ENCODE assay signal across 12 cellular contexts in the genomic region with DNA sequence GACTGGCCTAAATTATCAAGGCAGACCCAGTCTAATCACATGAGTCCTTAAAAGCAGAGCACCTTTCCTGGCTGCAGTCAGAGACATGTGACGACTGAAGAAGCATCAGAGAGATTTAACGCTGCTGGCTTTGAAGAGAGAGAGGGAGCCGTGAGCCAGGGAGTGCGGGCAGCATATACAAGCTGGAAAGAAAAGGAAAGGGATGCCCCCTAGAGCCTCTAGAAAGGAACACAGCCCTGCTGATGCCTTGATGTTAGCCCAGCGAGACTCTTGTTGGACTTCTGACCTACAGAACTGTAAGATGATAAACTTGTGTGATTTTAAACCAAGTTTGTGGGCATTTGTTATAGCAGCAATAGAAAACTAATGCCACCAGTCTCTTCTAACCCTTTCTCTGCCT. TPM values are rescaled to one million over a fixed set of nuclear protein-coding genes. Genes with fewer than 3 reads are reported as not detected.
DNase-seq lines count a peak whose midpoint lies in the region; ATAC-seq and TF ChIP-seq lines count a peak whose summit lies in the region.
"Had no signal": no experiment of that assay in that cellular context is flagged by ENCODE, and none has a peak within 500 bp of the region (broad histone marks: within the 10 kb centered on the region; RNA-seq: fewer than 3 reads in every experiment).

No MANE protein-coding gene starts in this region.

- peak; percentile 51 for TF ChIP-seq CTCF in BE2C (IDR thresholded peaks at IDR 0.05; ENCODE audit: low read depth, low read length)
- TF ChIP-seq CTCF in GM13977 (IDR thresholded peaks at IDR 0.05; ENCODE audit: extremely low read depth, insufficient read depth, missing control alignments): peak; percentile 33
- TF ChIP-seq CTCF in PC-9 (conservative IDR thresholded peaks at IDR 0.05): peak; percentile 57
- peak; percentile 24 for TF ChIP-seq CTCF in fibroblast of mammary gland (conservative IDR thresholded peaks at IDR 0.05; ENCODE audit: control insufficient read depth, insufficient read depth, low read depth, low read length)

- H3K9me3 ChIP-seq in BE2C (no peaks in the 10 kb centered on the region), PC-9 (ENCODE audit: insufficient read depth, low read depth) (no peaks in the 10 kb centered on the region), neuronal stem cell (replicated peaks in 1 of 2; ENCODE audit: control insufficient read depth in 2 of 2, insufficient read depth in 1 of 2, low read depth in 1 of 2, low read length in 2 of 2) (peaks cover 0 to 1% of the 10 kb centered on the region in 2 donors)
- H3K9me3 ChIP-seq: right lobe of liver had no signal

- no peak overlapping the region for H3K27ac Mint-ChIP-seq in activated T-cell treated with anti-CD3 and anti-CD28 coated beads, Interleukin-2, amount 50 U/mL, for 72 hours
- H3K27ac Mint-ChIP-seq: activated T-helper 2 cell treated with anti-CD3 and anti-CD28 coated beads, Interferon-gamma antibody, Interleukin-2, Interleukin-4, amounts not matched to agents 10 μg/mL and 5 μg/mL and 100 μg/mL, durations not matched to agents 14 hours and 24 hours and 36 hours had no signal

- H3K9me2 ChIP-seq in PC-9 (ENCODE audit: insufficient read depth): no peaks in the 10 kb centered on the region

- no peak overlapping the region for H3K4ac ChIP-seq in neuronal stem cell (ENCODE audit: low read length)

- no peak overlapping the region for H3K18ac ChIP-seq in neuronal stem cell (ENCODE audit: low read length)

- no peak overlapping the region for H3K14ac ChIP-seq in neuronal stem cell (ENCODE audit: low read length)

- H3K36me3 ChIP-seq in BE2C: peaks cover 6% of the 10 kb centered on the region
- H3K36me3 ChIP-seq in PC-9 (ENCODE audit: low read depth): peaks cover 4% of the 10 kb centered on the region; the same call in 1 of the 2 replicates
- peaks cover 2 to 36% of the 10 kb centered on the region in 2 donors for H3K36me3 ChIP-seq in neuronal stem cell (replicated peaks in 1 of 2; ENCODE audit: control insufficient read depth in 2 of 2, insufficient read depth in 2 of 2, low read length in 2 of 2)

- H3K4me3 ChIP-seq in BE2C (ENCODE audit: low read depth, low read length) (no peak overlapping the region), PC-9 (no peak overlapping the region), fibroblast of mammary gland (ENCODE audit: control insufficient read depth, low read depth, low read length) (no peak overlapping the region), neuronal stem cell (ENCODE audit: low read length in 2 of 2) (no peak overlapping the region)
- H3K4me3 ChIP-seq: right lobe of liver had no signal

- H2AK5ac ChIP-seq in neuronal stem cell (ENCODE audit: low read depth, low read length): no peak overlapping the region

- H3K27ac ChIP-seq in PC-9 (no peak overlapping the region), neuronal stem cell (replicated peaks; ENCODE audit: low read length) (no peak overlapping the region)
- H3K27ac ChIP-seq: right lobe of liver had no signal

- H2BK15ac ChIP-seq in neuronal stem cell (ENCODE audit: low read length): no peak overlapping the region

- CTCF ChIA-PET in PC-9 (lab: Charles Lee): no interaction called here

- intact Hi-C loops in PC-9 (cut with micrococcal nuclease; ENCODE audit: unreplicated experiment): no loop called here

- no peaks in the 10 kb centered on the region for H3K4me1 Mint-ChIP-seq in activated T-cell treated with anti-CD3 and anti-CD28 coated beads, Interleukin-2, amount 50 U/mL, for 72 hours (ENCODE audit: low read depth)

- H4K8ac ChIP-seq in neuronal stem cell (ENCODE audit: low read depth, low read length): no peak overlapping the region

- H3K4me2 ChIP-seq in PC-9: no peak overlapping the region
- no peak overlapping the region for H3K4me2 ChIP-seq in neuronal stem cell (ENCODE audit: insufficient read depth, low read length, poor library complexity, severe bottlenecking)

- H3K4me1 ChIP-seq in BE2C (no peaks in the 10 kb centered on the region), PC-9 (replicated peaks; ENCODE audit: insufficient read depth) (no peaks in the 10 kb centered on the region), neuronal stem cell (ENCODE audit: control insufficient read depth in 2 of 2, insufficient read depth in 1 of 2, low read depth in 1 of 2, low read length in 2 of 2) (no peaks in the 10 kb centered on the region)
- H3K4me1 ChIP-seq: right lobe of liver had no signal

- no peaks in the 10 kb centered on the region for H3F3A ChIP-seq in PC-9 (ENCODE audit: insufficient read depth, low read depth)

- ATAC-seq in HG03135 (IDR thresholded peaks at IDR 0.05; ENCODE audit: unreplicated experiment): no peak
- no peak for ATAC-seq in activated T-cell treated with anti-CD3 and anti-CD28 coated beads, Interleukin-2, amount 50 U/mL, for 72 hours (replicated peaks in 1 of 2)

- BruUV-seq in PC-9 (replicated peaks; lab: Mats Ljungman, UMichigan): no TSS peak

- DNase-seq in BE2C (no peak), GM13977 (ENCODE audit: low spot score) (no peak), PC-9 (no peak), fibroblast of mammary gland (ENCODE audit: low read depth) (peak; percentile 17), neuronal stem cell (ENCODE audit: low spot score) (no peak), NCI-H226 (no peak)
- no peak for DNase-seq in activated T-cell treated with anti-CD3 and anti-CD28 coated beads, Interleukin-2, amount 50 U/mL, for 72 hours
- DNase-seq: DMS79 treated with DMSO at 0.1 percent for 48 hours, NCI-H187 treated with DMSO at 0.1 percent for 48 hours, right lobe of liver had no signal

- H3K27me3 ChIP-seq in BE2C: no peaks in the 10 kb centered on the region
- H3K27me3 ChIP-seq in PC-9 (ENCODE audit: insufficient read depth, low read depth): no peaks in the 10 kb centered on the region
- H3K27me3 ChIP-seq in neuronal stem cell (ENCODE audit: control insufficient read depth in 3 of 3, insufficient read depth in 3 of 3, low read depth in 1 of 3, low read length in 3 of 3): no peaks in the 10 kb centered on the region
- H3K27me3 ChIP-seq: right lobe of liver had no signal

- H3K36me3 Mint-ChIP-seq in activated T-cell treated with anti-CD3 and anti-CD28 coated beads, Interleukin-2, amount 50 U/mL, for 72 hours (ENCODE audit: insufficient read depth in 2 of 2): peaks cover 3 to 4% of the 10 kb centered on the region in 2 donors

- no peaks in the 10 kb centered on the region for H3K9me3 Mint-ChIP-seq in activated T-cell treated with anti-CD3 and anti-CD28 coated beads, Interleukin-2, amount 50 U/mL, for 72 hours
- H3K9me3 Mint-ChIP-seq: activated T-helper 2 cell treated with anti-CD3 and anti-CD28 coated beads, Interferon-gamma antibody, Interleukin-2, Interleukin-4, amounts not matched to agents 10 μg/mL and 5 μg/mL and 100 μg/mL, durations not matched to agents 14 hours and 24 hours and 36 hours had no signal

- H2BK12ac ChIP-seq in neuronal stem cell (ENCODE audit: low read length): no peak overlapping the region

- no peaks in the 10 kb centered on the region for H3K27me3 Mint-ChIP-seq in activated T-cell treated with anti-CD3 and anti-CD28 coated beads, Interleukin-2, amount 50 U/mL, for 72 hours (ENCODE audit: low read depth)

- no peak overlapping the region for H4K91ac ChIP-seq in neuronal stem cell (ENCODE audit: low read depth, low read length, poor library complexity)

- no peak overlapping the region for H2BK5ac ChIP-seq in neuronal stem cell (ENCODE audit: low read length)

- H3K4me3 Mint-ChIP-seq in activated T-cell treated with anti-CD3 and anti-CD28 coated beads, Interleukin-2, amount 50 U/mL, for 72 hours: no peak overlapping the region

- H2BK120ac ChIP-seq in neuronal stem cell (ENCODE audit: low read depth, low read length): no peak overlapping the region

- H3K23ac ChIP-seq in neuronal stem cell (ENCODE audit: low read depth, low read length, poor library complexity): no peak overlapping the region

- no peak overlapping the region for H3K9ac ChIP-seq in neuronal stem cell (ENCODE audit: low read depth, low read length, poor library complexity)

- H2AFZ ChIP-seq in PC-9: no peak overlapping the region
- no peak overlapping the region for H2AFZ ChIP-seq in neuronal stem cell (ENCODE audit: low read length)

- no peaks in the 10 kb centered on the region for H3K79me2 ChIP-seq in PC-9 (ENCODE audit: low read depth)

- in situ Hi-C loops in GM13977 (cut with MboI; ENCODE audit: low pct_unique_long_range_greater_than_20kb, low sequenced_read_pairs, unreplicated experiment): no loop called here

- WGBS in neuronal stem cell (ENCODE audit: extremely low coverage in 2 of 2, insufficient read length in 2 of 2, insufficient replicate concordance in 1 of 2), 2 donors: no CpG with 5 or more reads among the region's 5 CpGs

- POLR2A ChIA-PET in PC-9 (lab: Charles Lee; ENCODE audit: unreplicated experiment): no interaction called here

- no peaks in the 10 kb centered on the region for H4K20me1 ChIP-seq in PC-9 (ENCODE audit: insufficient read depth)

- no peaks in the 10 kb centered on the region for H3K79me1 ChIP-seq in neuronal stem cell (ENCODE audit: low read depth, low read length)

RNA-seq across cellular contexts. Expression of gene HEATR5B, which starts 58.1 kb away (rescaled TPM):
- 7.3 TPM for polyA plus RNA-seq in BE2C (2012; ENCODE audit: insufficient read depth, insufficient read length, low read depth)
- 10.4 and 13.0 TPM in 2 replicates for total RNA-seq in PC-9 (2021)
- 5.3 TPM for polyA plus RNA-seq in neuronal stem cell (2013, experiment 1 of 2)
- 4.8 TPM for polyA plus RNA-seq in neuronal stem cell (2013, experiment 2 of 2)
- 10 to 100 TPM; 12.4 to 14.8 TPM for total RNA-seq in activated T-cell treated with anti-CD3 and anti-CD28 coated beads, Interleukin-2, amount 50 U/mL, for 72 hours

RNA-seq across cellular contexts. Expression of gene GPATCH11, which starts 58.3 kb away (rescaled TPM):
- 9.0 TPM for polyA plus RNA-seq in BE2C (2012; ENCODE audit: insufficient read depth, insufficient read length, low read depth)
- total RNA-seq in PC-9 (2021): 4.1 and 5.5 TPM in 2 replicates
- polyA plus RNA-seq in neuronal stem cell (2013, experiment 1 of 2): 12.4 TPM
- polyA plus RNA-seq in neuronal stem cell (2013, experiment 2 of 2): 13.9 TPM
- total RNA-seq in activated T-cell treated with anti-CD3 and anti-CD28 coated beads, Interleukin-2, amount 50 U/mL, for 72 hours: 10 to 100 TPM; 12.3 to 12.4 TPM

RNA-seq across cellular contexts. Expression of gene STRN, which starts 59.7 kb away (rescaled TPM):
- 6.2 TPM for polyA plus RNA-seq in BE2C (2012; ENCODE audit: insufficient read depth, insufficient read length, low read depth)
- total RNA-seq in PC-9 (2021): 33.5 and 37.6 TPM in 2 replicates
- 6.6 TPM for polyA plus RNA-seq in neuronal stem cell (2013, experiment 1 of 2)
- 6.7 TPM for polyA plus RNA-seq in neuronal stem cell (2013, experiment 2 of 2)
- 10 to 100 TPM; 34.1 to 41.7 TPM for total RNA-seq in activated T-cell treated with anti-CD3 and anti-CD28 coated beads, Interleukin-2, amount 50 U/mL, for 72 hours
